In genomic region chr17:38885044-38885727, GRCh38 we compare ENCODE assay signal across 10 cellular contexts. TPM values are rescaled to one million over a fixed set of nuclear protein-coding genes. Genes with fewer than 3 reads are reported as not detected.
DNase-seq lines count a peak whose midpoint lies in the region; ATAC-seq and TF ChIP-seq lines count a peak whose summit lies in the region.
"Had no signal": no experiment of that assay in that cellular context is flagged by ENCODE, and none has a peak within 500 bp of the region (broad histone marks: within the 10 kb centered on the region; RNA-seq: fewer than 3 reads in every experiment).

No MANE protein-coding gene starts in this region.

- peaks cover 50% of the 10 kb centered on the region for H3K79me2 ChIP-seq in neural progenitor cell (ENCODE audit: low read depth)

- H3K9me3 ChIP-seq in CD4-positive, alpha-beta T cell (ENCODE audit: control insufficient read depth, low read length): no peaks in the 10 kb centered on the region
- no peaks in the 10 kb centered on the region for H3K9me3 ChIP-seq in esophagus muscularis mucosa
- H3K9me3 ChIP-seq in neural progenitor cell (ENCODE audit: low read depth): no peaks in the 10 kb centered on the region
- no peaks in the 10 kb centered on the region for H3K9me3 ChIP-seq in suprapubic skin

- no peak for TF ChIP-seq POLR2A in esophagus muscularis mucosa (IDR thresholded peaks at IDR 0.05; ENCODE audit: low read depth)
- no peak for TF ChIP-seq POLR2A in suprapubic skin (IDR thresholded peaks at IDR 0.05)

- DNase-seq in CD4-positive, alpha-beta T cell: no peak
- DNase-seq in RWPE1 (ENCODE audit: low spot score) (no peak), esophagus muscularis mucosa (ENCODE audit: extremely low spot score) (no peak), neural progenitor cell (ENCODE audit: low spot score) (peak; percentile 5), suprapubic skin (ENCODE audit: low spot score in 2 of 2) (no peak), D341Med (ENCODE audit: low spot score) (no peak), DMS79 (lab: John Stamatoyannopoulos, UW) (no peak)
- DNase-seq: activated effector memory CD4-positive, alpha-beta T cell treated with anti-CD3 and anti-CD28 coated beads, Interleukin-2, amount 50 U/mL, for 16 hours; NCI-H446 treated with DMSO at 0.1 percent for 48 hours had no signal

- CTCF ChIA-PET in CD4-positive, alpha-beta T cell (lab: Charles Lee): interaction anchor here (1.9 kb wide), 1 partner anchor 39 kb away, joined by 7 read pairs; no protein-coding TSS in a partner anchor
- CTCF ChIA-PET in RWPE1 (lab: Yijun Ruan, JAX): interaction anchor here (0.7 kb wide), 1 partner anchor 1131 kb away, joined by 4 read pairs; no protein-coding TSS in a partner anchor

- peak overlapping the region; percentile 89 for H3K27ac Mint-ChIP-seq in CD4-positive, alpha-beta T cell
- H3K27ac Mint-ChIP-seq in neural progenitor cell: peak overlapping the region; percentile 88

- no peak for TF ChIP-seq CTCF in CD4-positive, alpha-beta T cell (IDR thresholded peaks at IDR 0.05)
- TF ChIP-seq CTCF in RWPE1 (conservative IDR thresholded peaks at IDR 0.05; ENCODE audit: low read depth) (no peak), esophagus muscularis mucosa (IDR thresholded peaks at IDR 0.05) (no peak), neural progenitor cell (IDR thresholded peaks at IDR 0.05) (no peak), suprapubic skin (IDR thresholded peaks at IDR 0.05) (no peak)

- H3K4me1 ChIP-seq in esophagus muscularis mucosa: peaks cover 71 to 96% (median 84%) of the 10 kb centered on the region in 4 donors
- peaks cover 60% of the 10 kb centered on the region for H3K4me1 ChIP-seq in neural progenitor cell
- peaks cover 76% of the 10 kb centered on the region for H3K4me1 ChIP-seq in suprapubic skin

- H2AFZ ChIP-seq in neural progenitor cell (replicated peaks): no peak overlapping the region

- POLR2A ChIA-PET in CD4-positive, alpha-beta T cell (lab: Charles Lee): interaction anchor here (0.9 to 8.9 kb wide), 7 partner anchors 8 to 290 kb away, joined by 3 to 103 read pairs (median 5); partner anchors contain the start of genes CWC25 and LASP1
- POLR2A ChIA-PET in RWPE1 (lab: Yijun Ruan, JAX; ENCODE audit: low non-redundant PET): no interaction called here

- peaks cover 93% of the 10 kb centered on the region for H3K4me1 Mint-ChIP-seq in CD4-positive, alpha-beta T cell (ENCODE audit: low read depth)
- H3K4me1 Mint-ChIP-seq in neural progenitor cell: peaks cover 73% of the 10 kb centered on the region

- intact Hi-C loops in CD4-positive, alpha-beta T cell (cut with DNase I, micrococcal nuclease): no loop called here
- intact Hi-C loops in esophagus muscularis mucosa (cut with DNase I): no loop called here

- H3K9me3 Mint-ChIP-seq in CD4-positive, alpha-beta T cell: no peaks in the 10 kb centered on the region
- no peaks in the 10 kb centered on the region for H3K9me3 Mint-ChIP-seq in neural progenitor cell

- peaks cover 48% of the 10 kb centered on the region for H3F3A ChIP-seq in neural progenitor cell (ENCODE audit: low read depth)

- peak overlapping the region; percentile 70 for H3K4me2 ChIP-seq in neural progenitor cell

- no peak overlapping the region for H3K9ac ChIP-seq in neural progenitor cell

- 74% methylated on average over 6 of the region's 9 CpGs for WGBS in esophagus muscularis mucosa
- 74% methylated on average over 5 of the region's 9 CpGs for WGBS in suprapubic skin

- TF ChIP-seq EP300 in esophagus muscularis mucosa (IDR thresholded peaks at IDR 0.05): no peak
- TF ChIP-seq EP300 in suprapubic skin (IDR thresholded peaks at IDR 0.05): no peak

- H3K4me3 Mint-ChIP-seq in CD4-positive, alpha-beta T cell: peak overlapping the region; percentile 74
- peak overlapping the region; percentile 57 for H3K4me3 Mint-ChIP-seq in neural progenitor cell

- H4K20me1 ChIP-seq in neural progenitor cell (ENCODE audit: low read depth): peaks cover 62% of the 10 kb centered on the region

- no peak overlapping the region for H3K4me3 ChIP-seq in esophagus muscularis mucosa
- peak overlapping the region; percentile 16 for H3K4me3 ChIP-seq in neural progenitor cell
- no peak overlapping the region for H3K4me3 ChIP-seq in suprapubic skin

- H3K27me3 ChIP-seq in CD4-positive, alpha-beta T cell (ENCODE audit: control insufficient read depth, insufficient read depth, low read length): no peaks in the 10 kb centered on the region
- H3K27me3 ChIP-seq in esophagus muscularis mucosa (no peaks in the 10 kb centered on the region), neural progenitor cell (no peaks in the 10 kb centered on the region), suprapubic skin (no peaks in the 10 kb centered on the region)

- no peak for ATAC-seq in CD4-positive, alpha-beta T cell (ENCODE audit: poor library complexity)
- no peak for ATAC-seq in HG03342 (IDR thresholded peaks at IDR 0.05; ENCODE audit: unreplicated experiment)

- no peak overlapping the region for H3K27ac ChIP-seq in CD4-positive, alpha-beta T cell (ENCODE audit: low read depth, low read length)
- H3K27ac ChIP-seq in RWPE1 (peak overlapping the region; percentile 98), esophagus muscularis mucosa (replicated peaks in 1 of 4) (peak overlapping the region; percentile 1 to 48 (median 34)), neural progenitor cell (no peak overlapping the region), suprapubic skin (no peak overlapping the region)

- H3K36me3 Mint-ChIP-seq in CD4-positive, alpha-beta T cell (ENCODE audit: low read depth): peaks cover 80% of the 10 kb centered on the region
- peaks cover 7% of the 10 kb centered on the region for H3K36me3 Mint-ChIP-seq in neural progenitor cell

- no peaks in the 10 kb centered on the region for H3K27me3 Mint-ChIP-seq in CD4-positive, alpha-beta T cell
- H3K27me3 Mint-ChIP-seq in neural progenitor cell (ENCODE audit: insufficient read depth, low read depth): peaks cover 2% of the 10 kb centered on the region

- H3K36me3 ChIP-seq in esophagus muscularis mucosa (peaks cover 8 to 61% (median 36%) of the 10 kb centered on the region in 4 donors), neural progenitor cell (no peaks in the 10 kb centered on the region), suprapubic skin (peaks cover 26% of the 10 kb centered on the region)

RNA-seq across cellular contexts. Expression of gene LASP1, which starts 15.3 kb away (rescaled TPM):
- 10 to 100 TPM; 50.1 to 50.5 TPM for total RNA-seq in CD4-positive, alpha-beta T cell
- total RNA-seq in esophagus muscularis mucosa: 100 to 1,000 TPM in 1 of 4 donors, 10 to 100 TPM in 3; 46.9 to 102 (median 74.7) TPM
- total RNA-seq in neural progenitor cell (ENCODE audit: low replicate concordance): 45.2 and 85.1 TPM in 2 replicates
- total RNA-seq in suprapubic skin: 100 to 1,000 TPM in 2 of 4 donors, 10 to 100 TPM in 2; 83.1 to 124 (median 99.6) TPM

RNA-seq across cellular contexts. Expression of gene RPL23, which starts 31.7 kb away (rescaled TPM):
- 1,000 to 10,000 TPM; 2,293 to 2,296 TPM for total RNA-seq in CD4-positive, alpha-beta T cell
- total RNA-seq in esophagus muscularis mucosa: 1,000 to 10,000 TPM in 2 of 4 donors, 100 to 1,000 TPM in 2; 721 to 1,711 (median 1,283) TPM
- total RNA-seq in neural progenitor cell (ENCODE audit: low replicate concordance): 1,779 and 3,404 TPM in 2 replicates
- total RNA-seq in suprapubic skin: 1,000 to 10,000 TPM; 1,382 to 1,902 (median 1,771) TPM

Comparison
In these comparisons a context has a peak if more than half of its experiments do, and no peak if none do; other contexts are left out.
1. H3K27ac ChIP-seq: peak in RWPE1 (single experiment) and esophagus muscularis mucosa (4 of 4); none in CD4-positive, alpha-beta T cell (single experiment), neural progenitor cell (single experiment) and suprapubic skin (single experiment).